In the genomic region with DNA sequence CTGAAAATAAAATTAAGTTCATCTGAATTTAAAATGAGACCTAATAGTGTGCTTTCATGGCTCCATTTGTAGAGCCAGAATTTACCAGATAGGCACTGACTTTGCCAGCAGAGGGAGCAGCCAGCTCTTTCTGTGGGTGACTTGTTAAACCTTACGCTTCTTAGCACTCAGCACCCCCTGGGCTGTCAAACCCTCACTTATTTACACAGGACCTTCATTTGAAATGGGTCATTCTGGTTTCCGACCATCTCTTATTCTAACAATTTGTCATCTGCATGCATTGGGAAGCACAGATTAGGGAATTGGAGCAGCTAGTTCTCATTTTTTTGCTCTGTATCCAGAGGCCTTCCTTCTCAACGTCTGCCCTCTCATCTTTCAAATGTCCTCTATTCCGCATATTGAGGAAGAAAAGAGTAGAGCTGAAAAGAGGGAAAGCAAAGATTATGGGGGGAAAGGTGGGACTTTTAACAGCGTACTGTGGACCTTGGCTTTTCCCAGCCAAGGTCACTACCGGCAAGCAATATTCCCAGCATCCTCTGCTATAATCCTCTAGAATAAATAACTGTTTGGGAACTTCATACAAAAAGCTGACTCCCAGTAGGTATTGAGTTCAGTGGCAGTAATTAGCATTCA, we compare ENCODE assay signal across 9 cellular contexts. TPM values are rescaled to one million over a fixed set of nuclear protein-coding genes. Genes with fewer than 3 reads are reported as not detected.
A peak's percentile ranks its signal among the peaks of the same experiment; 100 is the strongest.
DNase-seq lines count a peak whose midpoint lies in the region; FAIRE-seq and TF ChIP-seq lines count a peak whose summit lies in the region.
"Had no signal": no experiment of that assay in that cellular context is flagged by ENCODE, and none has a peak within 500 bp of the region (broad histone marks: within the 10 kb centered on the region; RNA-seq: fewer than 3 reads in every experiment).

No MANE protein-coding gene starts in this region.

- H3K4me3 ChIP-seq in Jurkat, Clone E6-1 (ENCODE audit: low read length), result no peak overlapping the region
- H3K4me3 ChIP-seq in astrocyte (ENCODE audit: insufficient read depth, low read depth, low read length), result no peak overlapping the region
- H3K4me3 ChIP-seq: SJSA1 had no signal

- H3K27me3 ChIP-seq in astrocyte (ENCODE audit: insufficient read depth, low read length), result peaks cover 4% of the 10 kb centered on the region

- no peak overlapping the region for H3K4me2 ChIP-seq in astrocyte (ENCODE audit: low read length)

- H3K27me3 Mint-ChIP-seq in astrocyte (ENCODE audit: low read depth, unreplicated experiment), result peaks cover 18% of the 10 kb centered on the region

- DNase-seq in D341Med (ENCODE audit: low spot score), result peak; percentile 61
- DNase-seq in Jurkat, Clone E6-1 (ENCODE audit: low read depth, low spot score), result peak; percentile 55
- DNase-seq in T follicular helper cell (ENCODE audit: low read depth), result peak; percentile 46
- DNase-seq in astrocyte (ENCODE audit: low read depth), result peak; percentile 24
- peak; percentile 76 to 93 for DNase-seq in hippocampal formation (lab: John Stamatoyannopoulos, UW)
- peak; percentile 17 for DNase-seq in smooth muscle cell of the brain vasculature (ENCODE audit: low read depth, low spot score)
- DNase-seq in epidermal melanocyte (ENCODE audit: insufficient read length, low spot score), result no peak
- DNase-seq in GM19240 (ENCODE audit: insufficient read length, low spot score), result no peak

- H3K79me2 ChIP-seq in astrocyte (ENCODE audit: insufficient read depth, low read length), result no peaks in the 10 kb centered on the region

- no peak overlapping the region for H3K9ac ChIP-seq in astrocyte (ENCODE audit: low read length)

- H3K36me3 Mint-ChIP-seq in astrocyte (ENCODE audit: low read depth, unreplicated experiment), result no peaks in the 10 kb centered on the region

- no peak overlapping the region for H3K4me3 Mint-ChIP-seq in astrocyte (ENCODE audit: unreplicated experiment)

- H3K4me1 ChIP-seq in astrocyte (ENCODE audit: insufficient read depth, low read length), result peaks cover 4% of the 10 kb centered on the region

- no peaks in the 10 kb centered on the region for H3K36me3 ChIP-seq in astrocyte (ENCODE audit: insufficient read depth, low read length)
- H3K36me3 ChIP-seq: SJSA1 had no signal

- no peak overlapping the region for H3K27ac Mint-ChIP-seq in astrocyte (ENCODE audit: unreplicated experiment)

- TF ChIP-seq CTCF in astrocyte (IDR thresholded peaks at IDR 0.05; ENCODE audit: insufficient read depth, low read depth, low read length), result peak; percentile 64

- no peaks in the 10 kb centered on the region for H4K20me1 ChIP-seq in astrocyte (ENCODE audit: insufficient read depth, low read length)

- no peaks in the 10 kb centered on the region for H3K9me3 Mint-ChIP-seq in astrocyte (ENCODE audit: unreplicated experiment)

- H3K4me1 Mint-ChIP-seq in astrocyte (ENCODE audit: low read depth, unreplicated experiment), result no peaks in the 10 kb centered on the region

- no peak for FAIRE-seq in astrocyte (lab: Jason Lieb, UNC)

- no peaks in the 10 kb centered on the region for H3K9me3 ChIP-seq in astrocyte (ENCODE audit: insufficient read depth, low read depth, low read length)

- H2AFZ ChIP-seq in astrocyte (ENCODE audit: low read depth, low read length), result no peak overlapping the region

- H3K27ac ChIP-seq in astrocyte (ENCODE audit: low read depth, low read length), result no peak overlapping the region
- H3K27ac ChIP-seq: SJSA1 had no signal

RNA-seq across cellular contexts. Expression of gene ASRGL1, which starts 3.1 kb away (rescaled TPM):
- 57.0 TPM for polyA plus RNA-seq in Jurkat, Clone E6-1 (2012; ENCODE audit: insufficient read depth, insufficient read length)
- total RNA-seq in astrocyte, result 2.4 and 3.2 TPM in 2 replicates

RNA-seq across cellular contexts. Expression of gene SCGB1D4, which starts 41.5 kb away (rescaled TPM):
- polyA plus RNA-seq in Jurkat, Clone E6-1 (2012; ENCODE audit: insufficient read depth, insufficient read length), result not detected
- total RNA-seq in astrocyte, result not detected in 2 replicates
- total RNA-seq: SJSA1 had no signal

Comparison
In these comparisons a context has a peak if more than half of its experiments do, and no peak if none do; other contexts are left out.
1. DNase-seq: peak in D341Med (single experiment), Jurkat, Clone E6-1 (single experiment), T follicular helper cell (single experiment), astrocyte (single experiment), hippocampal formation (2 of 2) and smooth muscle cell of the brain vasculature (single experiment); none in epidermal melanocyte (single experiment) and GM19240 (single experiment).